ENCODE assay signal across 1 cellular context in the genomic region with DNA sequence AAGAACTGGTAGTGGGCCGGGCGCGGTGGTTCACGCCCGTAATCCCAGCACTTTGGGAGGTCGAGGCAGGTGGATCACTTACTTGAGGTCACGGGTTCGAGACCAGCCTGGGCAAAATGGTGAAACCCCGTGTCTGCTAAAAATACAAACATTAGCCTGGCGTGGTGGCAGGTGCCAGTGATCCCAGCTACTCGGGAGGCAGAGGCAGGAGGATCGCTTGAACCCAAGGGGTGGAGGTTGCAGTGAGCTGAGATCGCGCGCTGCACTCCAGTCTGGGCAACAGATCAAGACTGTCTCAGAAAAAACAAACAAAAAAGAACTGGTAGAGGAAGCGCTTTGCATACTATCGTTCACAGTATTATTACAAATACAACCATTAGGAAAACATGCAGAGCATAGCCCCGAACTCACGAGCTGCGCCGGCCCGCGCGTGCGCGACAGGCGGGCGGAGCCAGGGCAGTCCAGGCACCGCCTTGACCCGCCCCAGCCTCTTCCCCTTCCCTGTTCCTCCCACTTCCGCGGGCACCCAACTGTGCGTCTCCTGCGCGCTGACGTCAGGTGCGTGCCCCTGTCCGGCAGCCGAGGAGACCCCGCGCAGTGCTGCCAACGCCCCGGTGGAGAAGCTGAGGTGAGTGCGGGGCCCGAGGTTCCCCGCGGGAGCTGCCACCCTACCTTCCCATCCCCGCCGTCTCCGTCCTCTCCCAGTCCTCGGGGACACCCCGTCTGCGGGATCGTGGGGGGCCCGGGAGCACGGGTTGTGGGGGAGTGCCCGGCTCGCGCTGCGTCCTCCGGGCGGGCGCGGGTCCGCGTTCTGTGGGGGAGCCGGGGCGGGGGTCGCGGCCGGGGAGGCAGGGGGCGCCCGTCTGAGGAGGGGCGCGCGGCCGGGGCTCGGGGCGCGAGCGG.
A peak's percentile ranks its signal among the peaks of the same experiment; 100 is the strongest.
TF ChIP-seq lines count a peak whose summit lies in the region.

Gene CDC42 (plus strand): TSS at position 595 of the 903 bp plus-strand sequence. CDS start 25,770 bp downstream, outside the sequence.

TF ChIP-seq in K562, 482 proteins besides CTCF, POLR2A, EP300 and RAD21 (continued from another document and continues in another):
- TF ChIP-seq MEIS2 (IDR thresholded peaks at IDR 0.05; ENCODE audit: partially characterized antibody) (peak; percentile 91), ATF2 (CRISPR knock-in tag; IDR thresholded peaks at IDR 0.05) (peak; percentile 91), JUND (IDR thresholded peaks at IDR 0.05; ENCODE audit: borderline replicate concordance, low read depth, low read length) (peak; percentile 90), JUND (tag; IDR thresholded peaks at IDR 0.05; ENCODE audit: borderline replicate concordance, low read depth, low read length) (peak; percentile 84; the same call in 1 of the 3 replicates), ZNF431 (CRISPR knock-in tag; IDR thresholded peaks at IDR 0.05) (peak; percentile 50; the same call in 1 of the 2 replicates), PRPF4 (IDR thresholded peaks at IDR 0.05; ENCODE audit: insufficient read depth, low read depth, low read length, poor library complexity, severe bottlenecking) (peak; percentile 60), ARID4B (CRISPR knock-in tag; IDR thresholded peaks at IDR 0.05) (no peak), SAP30 (IDR thresholded peaks at IDR 0.05; ENCODE audit: borderline replicate concordance, insufficient read depth, low read depth, low read length, poor library complexity, severe bottlenecking) (no peak), E2F1 (CRISPR knock-in tag; IDR thresholded peaks at IDR 0.05) (peak; percentile 46; the same call in 1 of the 2 replicates), ZNF224 (CRISPR knock-in tag; IDR thresholded peaks at IDR 0.05) (no peak), HNRNPUL1 (IDR thresholded peaks at IDR 0.05; ENCODE audit: low read length) (no peak), MECOM (CRISPR knock-in tag; IDR thresholded peaks at IDR 0.05) (no peak), DEAF1 (CRISPR knock-in tag; IDR thresholded peaks at IDR 0.05) (no peak), ZNF174 (CRISPR knock-in tag; IDR thresholded peaks at IDR 0.05) (no peak), CBFA2T3 (IDR thresholded peaks at IDR 0.05) (no peak), FOXJ3 (CRISPR knock-in tag; IDR thresholded peaks at IDR 0.05) (no peak), ZNF318 (IDR thresholded peaks at IDR 0.05; ENCODE audit: borderline replicate concordance in 1 of 2, low read depth in 1 of 2) (no peak), EP400 (IDR thresholded peaks at IDR 0.05) (peak; percentile 86), ZNF232 (CRISPR knock-in tag; IDR thresholded peaks at IDR 0.05) (0 out of 2 replicates have a peak, but pooled peaks have one; percentile 10), ZBTB7A (IDR thresholded peaks at IDR 0.05; ENCODE audit: borderline replicate concordance, control insufficient read depth, low read depth, low read length) (peak; percentile 82; the same call in 1 of the 2 replicates), ZNF561 (CRISPR knock-in tag; conservative IDR thresholded peaks at IDR 0.05) (no peak), SMARCA4 (IDR thresholded peaks at IDR 0.05) (no peak; the same call in 1 of the 2 replicates), LCOR (CRISPR knock-in tag; IDR thresholded peaks at IDR 0.05) (peak; percentile 38; the same call in 1 of the 2 replicates)
- TF ChIP-seq, protein P1, sequence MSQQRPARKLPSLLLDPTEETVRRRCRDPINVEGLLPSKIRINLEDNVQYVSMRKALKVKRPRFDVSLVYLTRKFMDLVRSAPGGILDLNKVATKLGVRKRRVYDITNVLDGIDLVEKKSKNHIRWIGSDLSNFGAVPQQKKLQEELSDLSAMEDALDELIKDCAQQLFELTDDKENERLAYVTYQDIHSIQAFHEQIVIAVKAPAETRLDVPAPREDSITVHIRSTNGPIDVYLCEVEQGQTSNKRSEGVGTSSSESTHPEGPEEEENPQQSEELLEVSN (IDR thresholded peaks at IDR 0.05; ENCODE audit: borderline replicate concordance in 1 of 2, extremely low read depth in 1 of 2, insufficient read depth in 1 of 2, insufficient read length in 1 of 2, low read depth in 1 of 2, low read length in 1 of 2, poor library complexity in 1 of 2, severe bottlenecking in 1 of 2): peak; percentile 21 to 31
- TF ChIP-seq, protein P2, sequence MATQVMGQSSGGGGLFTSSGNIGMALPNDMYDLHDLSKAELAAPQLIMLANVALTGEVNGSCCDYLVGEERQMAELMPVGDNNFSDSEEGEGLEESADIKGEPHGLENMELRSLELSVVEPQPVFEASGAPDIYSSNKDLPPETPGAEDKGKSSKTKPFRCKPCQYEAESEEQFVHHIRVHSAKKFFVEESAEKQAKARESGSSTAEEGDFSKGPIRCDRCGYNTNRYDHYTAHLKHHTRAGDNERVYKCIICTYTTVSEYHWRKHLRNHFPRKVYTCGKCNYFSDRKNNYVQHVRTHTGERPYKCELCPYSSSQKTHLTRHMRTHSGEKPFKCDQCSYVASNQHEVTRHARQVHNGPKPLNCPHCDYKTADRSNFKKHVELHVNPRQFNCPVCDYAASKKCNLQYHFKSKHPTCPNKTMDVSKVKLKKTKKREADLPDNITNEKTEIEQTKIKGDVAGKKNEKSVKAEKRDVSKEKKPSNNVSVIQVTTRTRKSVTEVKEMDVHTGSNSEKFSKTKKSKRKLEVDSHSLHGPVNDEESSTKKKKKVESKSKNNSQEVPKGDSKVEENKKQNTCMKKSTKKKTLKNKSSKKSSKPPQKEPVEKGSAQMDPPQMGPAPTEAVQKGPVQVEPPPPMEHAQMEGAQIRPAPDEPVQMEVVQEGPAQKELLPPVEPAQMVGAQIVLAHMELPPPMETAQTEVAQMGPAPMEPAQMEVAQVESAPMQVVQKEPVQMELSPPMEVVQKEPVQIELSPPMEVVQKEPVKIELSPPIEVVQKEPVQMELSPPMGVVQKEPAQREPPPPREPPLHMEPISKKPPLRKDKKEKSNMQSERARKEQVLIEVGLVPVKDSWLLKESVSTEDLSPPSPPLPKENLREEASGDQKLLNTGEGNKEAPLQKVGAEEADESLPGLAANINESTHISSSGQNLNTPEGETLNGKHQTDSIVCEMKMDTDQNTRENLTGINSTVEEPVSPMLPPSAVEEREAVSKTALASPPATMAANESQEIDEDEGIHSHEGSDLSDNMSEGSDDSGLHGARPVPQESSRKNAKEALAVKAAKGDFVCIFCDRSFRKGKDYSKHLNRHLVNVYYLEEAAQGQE (CRISPR knock-in tag; IDR thresholded peaks at IDR 0.05; ENCODE audit: low read depth): peak; percentile 73; the same call in 1 of the 2 replicates
